ENCODE assay signal across 10 cellular contexts in genomic region chr9:92146610-92147009, GRCh38. TPM values are rescaled to one million over a fixed set of nuclear protein-coding genes. Genes with fewer than 3 reads are reported as not detected.
DNase-seq lines count a peak whose midpoint lies in the region; ATAC-seq, FAIRE-seq and TF ChIP-seq lines count a peak whose summit lies in the region.
"Had no signal": no experiment of that assay in that cellular context is flagged by ENCODE, and none has a peak within 500 bp of the region (broad histone marks: within the 10 kb centered on the region; RNA-seq: fewer than 3 reads in every experiment).

No MANE protein-coding gene starts in this region.

- H3K27ac ChIP-seq in right lobe of liver: no peak overlapping the region
- no peak overlapping the region for H3K27ac ChIP-seq in HepG2 (ENCODE audit: extremely low read length, insufficient read depth, low read length)
- peak overlapping the region; percentile 95 for H3K27ac ChIP-seq in mesenchymal stem cell (ENCODE audit: low read length, poor library complexity, severe bottlenecking)
- H3K27ac ChIP-seq in aorta (ENCODE audit: low read depth in 1 of 2, low read length in 2 of 2): peak overlapping the region in 1 of 2 donors; percentile 43
- H3K27ac ChIP-seq: SK-N-MC had no signal

- TF ChIP-seq POLR2A in right lobe of liver (IDR thresholded peaks at IDR 0.05) (no peak), HepG2 (IDR thresholded peaks at IDR 0.05; ENCODE audit: insufficient read depth in 1 of 2, low read depth in 2 of 2, low read length in 2 of 2) (no peak)

- intact Hi-C loops in right lobe of liver (cut with DNase I): loop anchor here in 1 of 2 donors (10.0 kb wide), 1 partner anchor 298 kb away; no protein-coding TSS in a partner anchor
- intact Hi-C loops in HepG2 (cut with micrococcal nuclease; ENCODE audit: unreplicated experiment): no loop called here
- intact Hi-C loops in aorta (cut with DNase I): loop anchor here in 1 of 2 donors (10.0 kb wide), 1 partner anchor 648 kb away; no protein-coding TSS in a partner anchor
- intact Hi-C loops in activated CD4-positive, alpha-beta T cell treated with anti-CD3 and anti-CD28 coated beads for 36 hours (cut with DNase I, micrococcal nuclease): no loop called here

- no peak for FAIRE-seq in HepG2 (lab: Jason Lieb, UNC)

- H2AFZ ChIP-seq in HepG2 (ENCODE audit: low read length): no peak overlapping the region
- H2AFZ ChIP-seq in mesenchymal stem cell (ENCODE audit: low read depth, low read length): no peak overlapping the region

- H3K27ac Mint-ChIP-seq in chondrocyte (ENCODE audit: unreplicated experiment): peak overlapping the region; percentile 98
- no peak overlapping the region for H3K27ac Mint-ChIP-seq in activated CD4-positive, alpha-beta T cell treated with anti-CD3 and anti-CD28 coated beads for 36 hours

- H3K23ac ChIP-seq in mesenchymal stem cell (ENCODE audit: low read length in 2 of 2): no peak overlapping the region

- DNase-seq in right lobe of liver: no peak
- DNase-seq in HepG2 (ENCODE audit: low spot score): no peak
- DNase-seq in chondrocyte (ENCODE audit: low spot score): no peak
- DNase-seq in mesenchymal stem cell: peak; percentile 72
- DNase-seq in aorta: peak in 1 of 2 donors; percentile 57
- DNase-seq in H7: no peak
- no peak for DNase-seq in activated CD4-positive, alpha-beta T cell treated with anti-CD3 and anti-CD28 coated beads for 36 hours
- no peak for DNase-seq in NCI-H82 treated with DMSO at 0.1 percent for 48 hours (lab: John Stamatoyannopoulos, UW; ENCODE audit: unreplicated experiment)
- DNase-seq: effector memory CD4-positive, alpha-beta T cell had no signal

- no peak overlapping the region for H3K14ac ChIP-seq in mesenchymal stem cell (ENCODE audit: low read length in 2 of 2)

- POLR2A ChIA-PET in HepG2 (lab: Yijun Ruan, JAX): no interaction called here
- POLR2A ChIA-PET in activated CD4-positive, alpha-beta T cell treated with anti-CD3 and anti-CD28 coated beads for 36 hours (lab: Charles Lee): no interaction called here

- H2AK5ac ChIP-seq in mesenchymal stem cell (ENCODE audit: low read length, severe bottlenecking): peak overlapping the region; percentile 96

- peak overlapping the region in 1 of 2 experiments; percentile 71 for H3K4ac ChIP-seq in mesenchymal stem cell (ENCODE audit: low read depth in 1 of 2, low read length in 2 of 2)

- H3K9ac ChIP-seq in HepG2 (ENCODE audit: insufficient read depth, low read depth, low read length) (no peak overlapping the region), mesenchymal stem cell (ENCODE audit: low read length) (peak overlapping the region; percentile 79)

- whole genome bisulfite sequencing in right lobe of liver (ENCODE audit: insufficient coverage, low coverage, low lambda C conversion rate, missing lambda C conversion rate): 39% methylated on average over 2 of the region's 3 CpGs
- WGBS in HepG2 (ENCODE audit: low lambda C conversion rate): 88% methylated on average over 3 of the region's 3 CpGs
- WGBS in mesenchymal stem cell: 67% methylated on average over 1 of the region's 3 CpGs
- 65 to 71% methylated on average over 3 of the region's 3 CpGs for WGBS in aorta, 2 donors

- ATAC-seq in right lobe of liver (peak; percentile 15 to 38 (median 22)), HepG2 (no peak), aorta (ENCODE audit: low FRiP score) (peak; percentile 38)
- no peak for ATAC-seq in activated CD4-positive, alpha-beta T cell treated with anti-CD3 and anti-CD28 coated beads for 36 hours

- no peaks in the 10 kb centered on the region for H4K20me1 ChIP-seq in HepG2 (ENCODE audit: insufficient read depth, low read length)

- H3K36me3 Mint-ChIP-seq in chondrocyte (ENCODE audit: low read depth): no peaks in the 10 kb centered on the region
- H3K36me3 Mint-ChIP-seq in activated CD4-positive, alpha-beta T cell treated with anti-CD3 and anti-CD28 coated beads for 36 hours (ENCODE audit: low read depth): no peaks in the 10 kb centered on the region

- no peaks in the 10 kb centered on the region for H3K79me2 ChIP-seq in HepG2 (ENCODE audit: insufficient read depth, low read length)

- H3K27me3 Mint-ChIP-seq in chondrocyte (ENCODE audit: low read depth): no peaks in the 10 kb centered on the region
- peaks cover 39% of the 10 kb centered on the region for H3K27me3 Mint-ChIP-seq in activated CD4-positive, alpha-beta T cell treated with anti-CD3 and anti-CD28 coated beads for 36 hours

- TF ChIP-seq CTCF in right lobe of liver (IDR thresholded peaks at IDR 0.05): no peak
- TF ChIP-seq CTCF in HepG2 (CRISPR knock-in tag; IDR thresholded peaks at IDR 0.05): no peak
- no peak for TF ChIP-seq CTCF in chondrocyte (IDR thresholded peaks at IDR 0.05)

- no peak overlapping the region for H2BK15ac ChIP-seq in mesenchymal stem cell (ENCODE audit: low read depth, poor library complexity, severe bottlenecking)

- H3K4me3 ChIP-seq in right lobe of liver (no peak overlapping the region), HepG2 (replicated peaks in 1 of 3; ENCODE audit: insufficient read depth in 1 of 3, low read depth in 2 of 3, low read length in 3 of 3) (no peak overlapping the region), mesenchymal stem cell (ENCODE audit: insufficient read depth in 1 of 2, low read depth in 1 of 2, low read length in 2 of 2) (peak overlapping the region in 1 of 2 experiments; percentile 38), aorta (ENCODE audit: low read length in 2 of 2) (no peak overlapping the region), H7 (ENCODE audit: insufficient read depth, low read depth, low read length) (no peak overlapping the region)
- H3K4me3 ChIP-seq: SK-N-MC had no signal

- TF ChIP-seq RAD21 in HepG2 (CRISPR knock-in tag; IDR thresholded peaks at IDR 0.05): no peak

- peak overlapping the region; percentile 62 for H2BK5ac ChIP-seq in mesenchymal stem cell (ENCODE audit: low read depth, low read length, poor library complexity, severe bottlenecking)

- peaks cover 71% of the 10 kb centered on the region for H3K4me1 Mint-ChIP-seq in chondrocyte (ENCODE audit: low read depth)
- peaks cover 4% of the 10 kb centered on the region for H3K4me1 Mint-ChIP-seq in activated CD4-positive, alpha-beta T cell treated with anti-CD3 and anti-CD28 coated beads for 36 hours

- H3K36me3 ChIP-seq in right lobe of liver: no peaks in the 10 kb centered on the region
- H3K36me3 ChIP-seq in HepG2 (replicated peaks in 1 of 2; ENCODE audit: control insufficient read depth in 1 of 2, insufficient read depth in 2 of 2, low read length in 2 of 2): no peaks in the 10 kb centered on the region
- peaks cover 0 to 22% of the 10 kb centered on the region in 2 experiments for H3K36me3 ChIP-seq in mesenchymal stem cell (ENCODE audit: control insufficient read depth in 1 of 2, insufficient read depth in 2 of 2, low read depth in 1 of 2, low read length in 2 of 2)
- no peaks in the 10 kb centered on the region for H3K36me3 ChIP-seq in aorta (ENCODE audit: control insufficient read depth in 1 of 2, insufficient read depth in 2 of 2, low read length in 1 of 2)
- H3K36me3 ChIP-seq in H7 (replicated peaks; ENCODE audit: control insufficient read depth, insufficient read depth, low read length): no peaks in the 10 kb centered on the region

- no peak overlapping the region for H3K4me3 Mint-ChIP-seq in chondrocyte (ENCODE audit: unreplicated experiment)
- H3K4me3 Mint-ChIP-seq in activated CD4-positive, alpha-beta T cell treated with anti-CD3 and anti-CD28 coated beads for 36 hours: no peak overlapping the region

- no peaks in the 10 kb centered on the region for H3K79me1 ChIP-seq in mesenchymal stem cell (replicated peaks; ENCODE audit: low read length, poor library complexity, severe bottlenecking)

- H4K91ac ChIP-seq in mesenchymal stem cell (ENCODE audit: low read length): peak overlapping the region; percentile 70

- H3K9me3 ChIP-seq in right lobe of liver (no peaks in the 10 kb centered on the region), HepG2 (ENCODE audit: low read length) (no peaks in the 10 kb centered on the region), mesenchymal stem cell (ENCODE audit: control insufficient read depth, low read length) (no peaks in the 10 kb centered on the region), aorta (ENCODE audit: control insufficient read depth, low read length) (no peaks in the 10 kb centered on the region)

- no peak for TF ChIP-seq EP300 in HepG2 (IDR thresholded peaks at IDR 0.05; ENCODE audit: low read depth in 2 of 2, low read length in 2 of 2)
- TF ChIP-seq EP300 in HepG2 (CRISPR knock-in tag; IDR thresholded peaks at IDR 0.05; ENCODE audit: borderline replicate concordance): no peak

- peak overlapping the region; percentile 44 to 57 for H2BK12ac ChIP-seq in mesenchymal stem cell (ENCODE audit: low read length in 2 of 2)

- no peaks in the 10 kb centered on the region for H3K9me3 Mint-ChIP-seq in chondrocyte (ENCODE audit: low read depth)
- H3K9me3 Mint-ChIP-seq in activated CD4-positive, alpha-beta T cell treated with anti-CD3 and anti-CD28 coated beads for 36 hours (ENCODE audit: low read depth): no peaks in the 10 kb centered on the region

- in situ Hi-C loops in HepG2 (cut with HindIII; ENCODE audit: extremely low pct_ligation_motif_present, low pct_unique_long_range_greater_than_20kb): loop anchor here (10.0 to 25.0 kb wide), 2 partner anchors 98 to 291 kb away; no protein-coding TSS in a partner anchor

- no peaks in the 10 kb centered on the region for H3K4me1 ChIP-seq in right lobe of liver
- H3K4me1 ChIP-seq in HepG2 (ENCODE audit: insufficient read depth, low read length): peaks cover 11% of the 10 kb centered on the region
- peaks cover 25% of the 10 kb centered on the region for H3K4me1 ChIP-seq in mesenchymal stem cell (ENCODE audit: control insufficient read depth, insufficient read depth, low read depth, low read length)
- H3K4me1 ChIP-seq in aorta (ENCODE audit: control insufficient read depth in 1 of 2, insufficient read depth in 2 of 2, low read length in 2 of 2): no peaks in the 10 kb centered on the region

- H3K4me2 ChIP-seq in HepG2 (ENCODE audit: low read depth, low read length) (no peak overlapping the region), mesenchymal stem cell (ENCODE audit: low read length, poor library complexity, severe bottlenecking) (peak overlapping the region; percentile 35)

- no TSS peak for BruUV-seq in HepG2 (replicated peaks; lab: Mats Ljungman, UMichigan)

- CTCF ChIA-PET in HepG2 (lab: Yijun Ruan, JAX; ENCODE audit: low intra/inter-chr PET ratio, low total read pairs): no interaction called here
- CTCF ChIA-PET in activated CD4-positive, alpha-beta T cell treated with anti-CD3 and anti-CD28 coated beads for 36 hours (lab: Charles Lee): interaction anchor here (3.9 kb wide), 1 partner anchor 8 kb away, joined by 37 read pairs; no protein-coding TSS in a partner anchor

- peak overlapping the region; percentile 97 for H2BK120ac ChIP-seq in mesenchymal stem cell (ENCODE audit: low read depth, low read length)

- peak overlapping the region; percentile 73 to 78 for H3K18ac ChIP-seq in mesenchymal stem cell (ENCODE audit: low read depth in 1 of 2, low read length in 2 of 2)

- H3K27me3 ChIP-seq in right lobe of liver: no peaks in the 10 kb centered on the region
- H3K27me3 ChIP-seq in HepG2 (ENCODE audit: control insufficient read depth in 1 of 2, insufficient read depth in 2 of 2, low read length in 2 of 2): peaks cover 0 to 12% of the 10 kb centered on the region in 2 experiments; a peak in 3 of 5 replicates
- H3K27me3 ChIP-seq in mesenchymal stem cell (ENCODE audit: control insufficient read depth in 1 of 2, insufficient read depth in 1 of 2, low read length in 2 of 2): no peaks in the 10 kb centered on the region
- H3K27me3 ChIP-seq in aorta (ENCODE audit: control insufficient read depth in 1 of 2, insufficient read depth in 2 of 2, low read length in 1 of 2): no peaks in the 10 kb centered on the region
- peaks cover 9% of the 10 kb centered on the region for H3K27me3 ChIP-seq in H7 (ENCODE audit: control insufficient read depth, insufficient read depth, low read length)

- H4K8ac ChIP-seq in mesenchymal stem cell (ENCODE audit: low read length): peak overlapping the region; percentile 21

RNA-seq across cellular contexts. Expression of gene SPTLC1, which starts 31.4 kb away (rescaled TPM):
- total RNA-seq in right lobe of liver: 10 to 100 TPM; 12.4 to 25.3 (median 19.3) TPM
- 44.4 and 72.5 TPM in 2 replicates for total RNA-seq in HepG2 (2016; rRNA removed; fragmentation: Illumina TruSeq; extraction: Trizol)
- total RNA-seq in HepG2 (2016; cell fraction: cytosol; rRNA removed; fragmentation: Illumina TruSeq; extraction: Trizol; ENCODE audit: low read depth): 6.8 and 7.6 TPM in 2 replicates
- total RNA-seq in HepG2 (2016; cell fraction: insoluble cytoplasmic fraction; rRNA removed; fragmentation: Illumina TruSeq; extraction: Trizol): 46.0 and 76.9 TPM in 2 replicates
- total RNA-seq in HepG2 (2016; cell fraction: membrane; rRNA removed; fragmentation: Illumina TruSeq; extraction: Trizol): 15.0 and 16.7 TPM in 2 replicates
- 82.4 and 88.6 TPM in 2 replicates for total RNA-seq in HepG2 (2016; cell fraction: nucleus; rRNA removed; fragmentation: Illumina TruSeq; extraction: Trizol)
- polyA plus RNA-seq in HepG2 (2011; rRNA removed): 47.7 and 56.2 TPM in 2 replicates
- 32.9 and 40.4 TPM in 2 replicates for polyA plus RNA-seq in HepG2 (2011; cell fraction: cytosol; rRNA removed)
- polyA plus RNA-seq in HepG2 (2011; cell fraction: nucleus; rRNA removed): 28.2 and 31.0 TPM in 2 replicates
- polyA plus RNA-seq in HepG2 (2012): 47.9 and 52.1 TPM in 2 replicates
- 3.6 and 5.4 TPM in 2 replicates for polyA plus RNA-seq in HepG2 (2016; cell fraction: cytosol; fragmentation: Illumina TruSeq; extraction: Trizol; ENCODE audit: low read depth)
- 35.3 and 36.1 TPM in 2 replicates for polyA plus RNA-seq in HepG2 (2016; cell fraction: insoluble cytoplasmic fraction; fragmentation: Illumina TruSeq; extraction: Trizol; ENCODE audit: low read depth)
- 7.1 and 8.1 TPM in 2 replicates for polyA plus RNA-seq in HepG2 (2016; cell fraction: membrane; fragmentation: Illumina TruSeq; extraction: Trizol; ENCODE audit: low read depth)
- polyA plus RNA-seq in HepG2 (2016; cell fraction: nucleus; fragmentation: Illumina TruSeq; extraction: Trizol; ENCODE audit: insufficient read depth, low read depth): 96.6 and 105 TPM in 2 replicates
- polyA minus RNA-seq in HepG2 (2011; rRNA and poly(A)+ RNA removed; ENCODE audit: low replicate concordance): 50.1 and 52.0 TPM in 2 replicates
- polyA minus RNA-seq in HepG2 (2011; cell fraction: cytosol; rRNA and poly(A)+ RNA removed): 41.7 and 44.7 TPM in 2 replicates
- polyA minus RNA-seq in HepG2 (2011; cell fraction: nucleus; rRNA and poly(A)+ RNA removed): 76.3 and 80.4 TPM in 2 replicates
- 84.1 to 98.1 TPM (median 88.9 TPM) in 3 replicates for total RNA-seq in chondrocyte
- polyA plus RNA-seq in mesenchymal stem cell (2013, experiment 1 of 2): 73.3 TPM
- polyA plus RNA-seq in mesenchymal stem cell (2013, experiment 2 of 2): 74.4 TPM
- 10 to 100 TPM; 48.1 to 52.2 TPM for total RNA-seq in aorta
- polyA plus RNA-seq in aorta: 10 to 100 TPM; 22.7 to 39.7 TPM
- total RNA-seq in H7 (2014; rRNA removed; shearing (Covaris generic)): 63.6 and 81.3 TPM in 2 replicates
- total RNA-seq in activated CD4-positive, alpha-beta T cell treated with anti-CD3 and anti-CD28 coated beads for 36 hours: 10 to 100 TPM; 45.9 to 46.6 TPM

Comparison
In these comparisons a context has a peak if more than half of its experiments do, and no peak if none do; other contexts are left out.
1. ATAC-seq: peak in right lobe of liver (4 of 4) and aorta (single experiment); none in HepG2 (single experiment) and activated CD4-positive, alpha-beta T cell treated with anti-CD3 and anti-CD28 coated beads for 36 hours (single experiment).